16 cellular contexts compared by ENCODE assay signal in genomic region chr17:29927546-29927945, GRCh38. TPM values are rescaled to one million over a fixed set of nuclear protein-coding genes. Genes with fewer than 3 reads are reported as not detected.
DNase-seq lines count a peak whose midpoint lies in the region; ATAC-seq, FAIRE-seq and TF ChIP-seq lines count a peak whose summit lies in the region.
"Had no signal": no experiment of that assay in that cellular context is flagged by ENCODE, and none has a peak within 500 bp of the region (broad histone marks: within the 10 kb centered on the region; RNA-seq: fewer than 3 reads in every experiment).

No MANE protein-coding gene starts in this region.

- ATAC-seq in CD4-positive, alpha-beta T cell (ENCODE audit: poor library complexity), result no peak
- ATAC-seq in IMR-90 (ENCODE audit: low read depth) (no peak), GM19023 (IDR thresholded peaks at IDR 0.05; ENCODE audit: unreplicated experiment) (no peak)

- H3K4me3 ChIP-seq in IMR-90 (ENCODE audit: insufficient read depth, low read depth, low read length), result no peak overlapping the region
- H3K4me3 ChIP-seq in mesenchymal stem cell (ENCODE audit: insufficient read depth in 1 of 2, low read depth in 1 of 2, low read length in 2 of 2), result no peak overlapping the region
- H3K4me3 ChIP-seq: esophagus squamous epithelium, thoracic aorta had no signal

- no peak overlapping the region for H4K5ac ChIP-seq in IMR-90 (ENCODE audit: low read depth, low read length)

- no TSS peak for BruUV-seq in IMR-90 (replicated peaks; lab: Mats Ljungman, UMichigan)

- no peak overlapping the region for H3K27ac Mint-ChIP-seq in CD4-positive, alpha-beta T cell

- H4K91ac ChIP-seq in IMR-90 (ENCODE audit: insufficient read depth, low read depth, low read length) (no peak overlapping the region), mesenchymal stem cell (ENCODE audit: low read length) (no peak overlapping the region)

- no peak for TF ChIP-seq RAD21 in IMR-90 (IDR thresholded peaks at IDR 0.05; ENCODE audit: low read length)

- H3K79me1 ChIP-seq in IMR-90 (ENCODE audit: low read depth in 1 of 2, low read length in 2 of 2), result peaks cover 4 to 57% of the 10 kb centered on the region in 2 experiments; a peak in 3 of 4 replicates
- peaks cover 6% of the 10 kb centered on the region for H3K79me1 ChIP-seq in mesenchymal stem cell (replicated peaks; ENCODE audit: low read length, poor library complexity, severe bottlenecking)

- H3K9me1 ChIP-seq in IMR-90 (ENCODE audit: insufficient read depth, low read length), result no peaks in the 10 kb centered on the region

- in situ Hi-C loops in IMR-90 (cut with MboI; ENCODE audit: low sequenced_read_pairs), result loop anchor here (5.0 kb wide), 1 partner anchor 75 kb away; no protein-coding TSS in a partner anchor

- no peaks in the 10 kb centered on the region for H3K27me3 Mint-ChIP-seq in CD4-positive, alpha-beta T cell

- no peaks in the 10 kb centered on the region for H3K9me3 ChIP-seq in CD4-positive, alpha-beta T cell (ENCODE audit: control insufficient read depth, low read length)
- H3K9me3 ChIP-seq in IMR-90 (ENCODE audit: control insufficient read depth, insufficient read depth, low read length), result no peaks in the 10 kb centered on the region
- H3K9me3 ChIP-seq in mesenchymal stem cell (ENCODE audit: control insufficient read depth, low read length), result no peaks in the 10 kb centered on the region
- H3K9me3 ChIP-seq: esophagus squamous epithelium, thoracic aorta had no signal

- no peak for TF ChIP-seq POLR2A in IMR-90 (IDR thresholded peaks at IDR 0.05; ENCODE audit: low read depth, low read length)

- H2AFZ ChIP-seq in IMR-90 (replicated peaks; ENCODE audit: low read length, poor library complexity) (no peak overlapping the region), mesenchymal stem cell (ENCODE audit: low read depth, low read length) (no peak overlapping the region)

- no peak overlapping the region for H3K27ac ChIP-seq in CD4-positive, alpha-beta T cell (ENCODE audit: low read depth, low read length)
- H3K27ac ChIP-seq in IMR-90 (ENCODE audit: insufficient read depth, low read length), result no peak overlapping the region
- no peak overlapping the region for H3K27ac ChIP-seq in mesenchymal stem cell (ENCODE audit: low read length, poor library complexity, severe bottlenecking)
- H3K27ac ChIP-seq: thoracic aorta had no signal

- no peak overlapping the region for H3K4ac ChIP-seq in IMR-90 (ENCODE audit: low read depth, low read length)
- no peak overlapping the region for H3K4ac ChIP-seq in mesenchymal stem cell (ENCODE audit: low read depth in 1 of 2, low read length in 2 of 2)

- no CpG with 5 or more reads among the region's 1 CpG for WGBS in IMR-90 (ENCODE audit: extremely low coverage in 2 of 2, insufficient read length in 1 of 2), 2 experiments
- WGBS in mesenchymal stem cell, result 63% methylated on average over 1 of the region's 1 CpG

- H2BK20ac ChIP-seq in IMR-90 (ENCODE audit: low read depth, low read length), result no peak overlapping the region

- H3K9me3 Mint-ChIP-seq in CD4-positive, alpha-beta T cell, result no peaks in the 10 kb centered on the region

- no peak overlapping the region for H2BK15ac ChIP-seq in IMR-90 (ENCODE audit: low read depth, low read length)
- H2BK15ac ChIP-seq in mesenchymal stem cell (ENCODE audit: low read depth, poor library complexity, severe bottlenecking), result no peak overlapping the region

- H3K27me3 ChIP-seq in CD4-positive, alpha-beta T cell (ENCODE audit: control insufficient read depth, insufficient read depth, low read length), result no peaks in the 10 kb centered on the region
- H3K27me3 ChIP-seq in IMR-90 (ENCODE audit: control insufficient read depth, insufficient read depth, low read length), result no peaks in the 10 kb centered on the region
- no peaks in the 10 kb centered on the region for H3K27me3 ChIP-seq in mesenchymal stem cell (ENCODE audit: control insufficient read depth in 1 of 2, insufficient read depth in 1 of 2, low read length in 2 of 2)
- H3K27me3 ChIP-seq: esophagus squamous epithelium had no signal

- peaks cover 14% of the 10 kb centered on the region for H3K36me3 Mint-ChIP-seq in CD4-positive, alpha-beta T cell (ENCODE audit: low read depth)

- dilution Hi-C loops in IMR-90 (cut with HindIII; ENCODE audit: low sequenced_read_pairs, unreplicated experiment), result no loop called here

- H2AK5ac ChIP-seq in IMR-90 (ENCODE audit: low read depth, low read length) (no peak overlapping the region), mesenchymal stem cell (ENCODE audit: low read length, severe bottlenecking) (no peak overlapping the region)

- H4K8ac ChIP-seq in IMR-90 (ENCODE audit: low read depth in 2 of 2, low read length in 2 of 2) (no peak overlapping the region), mesenchymal stem cell (ENCODE audit: low read length) (no peak overlapping the region)

- H3K4me1 ChIP-seq in IMR-90 (ENCODE audit: control insufficient read depth, insufficient read depth, low read length), result peaks cover 2% of the 10 kb centered on the region
- H3K4me1 ChIP-seq in mesenchymal stem cell (ENCODE audit: control insufficient read depth, insufficient read depth, low read depth, low read length), result no peaks in the 10 kb centered on the region

- FAIRE-seq in frontal cortex (lab: Jason Lieb, UNC), result no peak
- FAIRE-seq: bronchial epithelial cell, GM19239, H1 had no signal

- H3K23ac ChIP-seq in IMR-90 (ENCODE audit: low read depth, low read length) (no peak overlapping the region), mesenchymal stem cell (ENCODE audit: low read length in 2 of 2) (no peak overlapping the region)

- POLR2A ChIA-PET in CD4-positive, alpha-beta T cell (lab: Charles Lee), result no interaction called here
- POLR2A ChIA-PET in IMR-90 (lab: Charles Lee; ENCODE audit: unreplicated experiment), result no interaction called here

- DNase-seq in CD4-positive, alpha-beta T cell, result no peak
- DNase-seq in IMR-90, result no peak
- peak; percentile 48 for DNase-seq in amniotic epithelial cell (ENCODE audit: low read depth)
- peak; percentile 6 for DNase-seq in mesenchymal stem cell
- no peak for DNase-seq in DMS114 treated with DMSO at 0.1 percent for 48 hours (lab: John Stamatoyannopoulos, UW; ENCODE audit: unreplicated experiment)
- no peak for DNase-seq in AML-193 (lab: John Stamatoyannopoulos, UW)
- DNase-seq in frontal cortex (ENCODE audit: low spot score in 2 of 2), result no peak
- DNase-seq: activated CD4-positive, alpha-beta T cell treated with anti-CD3 and anti-CD28 coated beads, Interleukin-2, amount 50 U/mL, for 4 hours; esophagus squamous epithelium; MV-4-11; SW 1271 had no signal

- H3K9ac ChIP-seq in IMR-90 (ENCODE audit: low read depth, low read length), result no peak overlapping the region
- H3K9ac ChIP-seq in mesenchymal stem cell (ENCODE audit: low read length), result peak overlapping the region; percentile 87

- H3K18ac ChIP-seq in IMR-90 (ENCODE audit: low read depth, low read length) (no peak overlapping the region), mesenchymal stem cell (ENCODE audit: low read depth in 1 of 2, low read length in 2 of 2) (no peak overlapping the region)

- H3K4me2 ChIP-seq in IMR-90 (ENCODE audit: low read depth, low read length) (peak overlapping the region; percentile 17; the same call in 1 of the 2 replicates), mesenchymal stem cell (ENCODE audit: low read length, poor library complexity, severe bottlenecking) (no peak overlapping the region)

- H4K20me1 ChIP-seq in IMR-90 (ENCODE audit: insufficient read depth, low read length), result peaks cover 6% of the 10 kb centered on the region; the same call in 1 of the 2 replicates

- CTCF ChIA-PET in CD4-positive, alpha-beta T cell (lab: Charles Lee), result interaction anchor here (0.5 to 1.0 kb wide), 2 partner anchors 60 to 136 kb away, joined by 3 read pairs; no protein-coding TSS in a partner anchor
- CTCF ChIA-PET in IMR-90 (lab: Yijun Ruan, JAX), result no interaction called here

- no peak overlapping the region for H3K14ac ChIP-seq in IMR-90 (replicated peaks; ENCODE audit: low read depth, low read length)
- no peak overlapping the region for H3K14ac ChIP-seq in mesenchymal stem cell (ENCODE audit: low read length in 2 of 2)

- H3K36me3 ChIP-seq in IMR-90 (ENCODE audit: control insufficient read depth, insufficient read depth, low read length) (no peaks in the 10 kb centered on the region), mesenchymal stem cell (ENCODE audit: control insufficient read depth in 1 of 2, insufficient read depth in 2 of 2, low read depth in 1 of 2, low read length in 2 of 2) (peaks cover 0 to 3% of the 10 kb centered on the region in 2 experiments)
- H3K36me3 ChIP-seq: thoracic aorta had no signal

- no peak for TF ChIP-seq CTCF in CD4-positive, alpha-beta T cell (IDR thresholded peaks at IDR 0.05)
- TF ChIP-seq CTCF in IMR-90 (conservative IDR thresholded peaks at IDR 0.05; ENCODE audit: low read depth, low read length), result no peak

- H2BK12ac ChIP-seq in mesenchymal stem cell (ENCODE audit: low read length in 2 of 2), result no peak overlapping the region

- H2BK5ac ChIP-seq in IMR-90 (ENCODE audit: low read depth, low read length, poor library complexity, severe bottlenecking), result no peak overlapping the region
- H2BK5ac ChIP-seq in mesenchymal stem cell (ENCODE audit: low read depth, low read length, poor library complexity, severe bottlenecking), result no peak overlapping the region

- H3K56ac ChIP-seq in IMR-90 (ENCODE audit: extremely low read depth, insufficient read depth, low read length), result no peak overlapping the region

- intact Hi-C loops in CD4-positive, alpha-beta T cell (cut with DNase I, micrococcal nuclease), result no loop called here
- intact Hi-C loops in IMR-90 (cut with micrococcal nuclease), result no loop called here

- H3K4me3 Mint-ChIP-seq in CD4-positive, alpha-beta T cell, result peak overlapping the region; percentile 48

- H3K4me1 Mint-ChIP-seq in CD4-positive, alpha-beta T cell (ENCODE audit: low read depth), result peaks cover 31% of the 10 kb centered on the region

- no peak overlapping the region for H2AK9ac ChIP-seq in IMR-90 (replicated peaks; ENCODE audit: low read depth, low read length, poor library complexity)

- H2BK120ac ChIP-seq in IMR-90 (ENCODE audit: low read depth, low read length) (no peak overlapping the region), mesenchymal stem cell (ENCODE audit: low read depth, low read length) (no peak overlapping the region)

RNA-seq across cellular contexts. Expression of gene SSH2, which starts 2.5 kb away (rescaled TPM):
- 10 to 100 TPM; 73.4 to 81.5 TPM for total RNA-seq in CD4-positive, alpha-beta T cell
- total RNA-seq in IMR-90 (2012; rRNA removed) (9.3 and 10.3 TPM in 2 replicates), frontal cortex (15.5 TPM)
- polyA plus RNA-seq in IMR-90 (2012; rRNA removed), result 9.3 and 9.9 TPM in 2 replicates
- polyA plus RNA-seq in IMR-90 (2012; cell fraction: cytosol; rRNA removed), result 9.0 and 10.1 TPM in 2 replicates
- polyA plus RNA-seq in IMR-90 (2012; cell fraction: nucleus; rRNA removed; ENCODE audit: low replicate concordance), result 6.1 and 18.7 TPM in 2 replicates
- 27.5 TPM for polyA plus RNA-seq in mesenchymal stem cell (2013, experiment 1 of 2)
- polyA plus RNA-seq in mesenchymal stem cell (2013, experiment 2 of 2), result 26.4 TPM

RNA-seq across cellular contexts. Expression of gene EFCAB5, which starts 13.9 kb away (rescaled TPM):
- under 1 TPM; 0.25 to 0.53 TPM for total RNA-seq in CD4-positive, alpha-beta T cell
- total RNA-seq in IMR-90 (2012; rRNA removed) (under 0.01 TPM in 1 of 2 replicates, not detected in the other), frontal cortex (2.9 TPM)
- 0.14 TPM in 1 of 2 replicates, not detected in the other for polyA plus RNA-seq in IMR-90 (2012; rRNA removed)
- polyA plus RNA-seq in IMR-90 (2012; cell fraction: cytosol; rRNA removed), result not detected in 2 replicates
- 0.01 and 0.11 TPM in 2 replicates for polyA plus RNA-seq in IMR-90 (2012; cell fraction: nucleus; rRNA removed; ENCODE audit: low replicate concordance)
- polyA plus RNA-seq in mesenchymal stem cell (2013, experiment 1 of 2), result 0.22 TPM
- polyA plus RNA-seq in mesenchymal stem cell (2013, experiment 2 of 2), result 0.41 TPM
- total RNA-seq: bronchial epithelial cell had no signal

Comparison
In these comparisons a context has a peak if more than half of its experiments do, and no peak if none do; other contexts are left out.
1. DNase-seq: peak in amniotic epithelial cell (single experiment) and mesenchymal stem cell (single experiment); none in CD4-positive, alpha-beta T cell (0 of 10), IMR-90 (single experiment), DMS114 treated with DMSO at 0.1 percent for 48 hours (single experiment), AML-193 (0 of 2) and frontal cortex (0 of 2).